8 cellular contexts compared by ENCODE assay signal in genomic region chr14:25537846-25538455, GRCh38.
DNase-seq lines count a peak whose midpoint lies in the region; ATAC-seq and TF ChIP-seq lines count a peak whose summit lies in the region.

No MANE protein-coding gene starts in this region.

- no peaks in the 10 kb centered on the region for H3K36me3 ChIP-seq in left ventricle myocardium inferior
- H3K36me3 ChIP-seq in heart left ventricle, result no peaks in the 10 kb centered on the region
- no peaks in the 10 kb centered on the region for H3K36me3 ChIP-seq in SU-DHL-6 (ENCODE audit: low read length)
- H3K36me3 ChIP-seq in sigmoid colon, result no peaks in the 10 kb centered on the region

- H3K27ac ChIP-seq in left ventricle myocardium inferior (replicated peaks) (no peak overlapping the region), heart left ventricle (no peak overlapping the region), SU-DHL-6 (ENCODE audit: low read depth, low read length) (no peak overlapping the region), sigmoid colon (no peak overlapping the region)

- no peak for TF ChIP-seq EP300 in sigmoid colon (IDR thresholded peaks at IDR 0.05)

- no peaks in the 10 kb centered on the region for H4K20me1 ChIP-seq in SU-DHL-6 (ENCODE audit: low read depth, low read length)

- H3K9me3 ChIP-seq in left ventricle myocardium inferior (replicated peaks), result no peaks in the 10 kb centered on the region
- H3K9me3 ChIP-seq in heart left ventricle, result no peaks in the 10 kb centered on the region
- H3K9me3 ChIP-seq in SU-DHL-6 (ENCODE audit: insufficient read depth, low read length), result no peaks in the 10 kb centered on the region
- no peaks in the 10 kb centered on the region for H3K9me3 ChIP-seq in sigmoid colon

- H3K79me2 ChIP-seq in SU-DHL-6 (ENCODE audit: insufficient read depth, low read length), result no peaks in the 10 kb centered on the region

- no peaks in the 10 kb centered on the region for H3K27me3 ChIP-seq in left ventricle myocardium inferior (ENCODE audit: low read depth)
- H3K27me3 ChIP-seq in heart left ventricle, result no peaks in the 10 kb centered on the region
- no peaks in the 10 kb centered on the region for H3K27me3 ChIP-seq in SU-DHL-6 (ENCODE audit: low read length)
- H3K27me3 ChIP-seq in sigmoid colon, result no peaks in the 10 kb centered on the region

- no peaks in the 10 kb centered on the region for H3K9me2 ChIP-seq in SU-DHL-6 (replicated peaks; ENCODE audit: insufficient read depth, low read length)

- DNase-seq in left ventricle myocardium inferior (no peak), heart left ventricle (no peak), NCI-H1092 (lab: John Stamatoyannopoulos, UW) (peak; percentile 71), left lobe of liver (ENCODE audit: low spot score) (peak; percentile 48), sigmoid colon (no peak)

- no peak overlapping the region for H3K9ac ChIP-seq in SU-DHL-6 (ENCODE audit: low read length)

- no peaks in the 10 kb centered on the region for H3K4me1 ChIP-seq in left ventricle myocardium inferior
- H3K4me1 ChIP-seq in heart left ventricle, result no peaks in the 10 kb centered on the region
- no peaks in the 10 kb centered on the region for H3K4me1 ChIP-seq in sigmoid colon

- intact Hi-C loops in left ventricle myocardium inferior (cut with micrococcal nuclease), result no loop called here
- intact Hi-C loops in heart left ventricle (cut with DNase I), result no loop called here
- intact Hi-C loops in sigmoid colon (cut with DNase I), result no loop called here

- ATAC-seq in heart left ventricle (no peak), left lobe of liver (peak; percentile 92), HG03280 (IDR thresholded peaks at IDR 0.05; ENCODE audit: unreplicated experiment) (no peak), GM18907 (IDR thresholded peaks at IDR 0.05; ENCODE audit: unreplicated experiment) (no peak)

- TF ChIP-seq POLR2A in heart left ventricle (IDR thresholded peaks at IDR 0.05) (no peak), sigmoid colon (IDR thresholded peaks at IDR 0.05) (no peak)

- TF ChIP-seq CTCF in left ventricle myocardium inferior (IDR thresholded peaks at IDR 0.05; ENCODE audit: borderline replicate concordance) (peak; percentile 42), heart left ventricle (IDR thresholded peaks at IDR 0.05) (peak in 5 of 12 donors; percentile 22 to 34 (median 25)), SU-DHL-6 (IDR thresholded peaks at IDR 0.05; ENCODE audit: insufficient read depth, low read length, poor library complexity, severe bottlenecking) (peak; percentile 48), sigmoid colon (IDR thresholded peaks at IDR 0.05) (peak in 1 of 4 experiments; percentile 48)

- H3F3A ChIP-seq in SU-DHL-6 (ENCODE audit: insufficient read depth), result no peaks in the 10 kb centered on the region

- 53 to 62% (median 59%) methylated on average over 2 of the region's 2 CpGs for WGBS in heart left ventricle, 4 donors
- WGBS in sigmoid colon, 2 donors, result 59 to 65% methylated on average over 2 of the region's 2 CpGs

- H3K4me3 ChIP-seq in left ventricle myocardium inferior, result no peak overlapping the region
- no peak overlapping the region for H3K4me3 ChIP-seq in heart left ventricle
- H3K4me3 ChIP-seq in SU-DHL-6 (ENCODE audit: insufficient read depth, low read length, poor library complexity, severe bottlenecking), result no peak overlapping the region
- H3K4me3 ChIP-seq in sigmoid colon, result no peak overlapping the region

- no peak overlapping the region for H2AFZ ChIP-seq in SU-DHL-6 (ENCODE audit: low read depth, low read length, severe bottlenecking)

- no peak overlapping the region for H3K4me2 ChIP-seq in SU-DHL-6 (ENCODE audit: low read depth, low read length, poor library complexity, severe bottlenecking)

Comparison
In these comparisons a context has a peak if more than half of its experiments do, and no peak if none do; other contexts are left out.
1. DNase-seq: peak in NCI-H1092 (single experiment) and left lobe of liver (single experiment); none in left ventricle myocardium inferior (single experiment), heart left ventricle (0 of 5) and sigmoid colon (single experiment).